1 cellular context compared by ENCODE assay signal in the genomic region with DNA sequence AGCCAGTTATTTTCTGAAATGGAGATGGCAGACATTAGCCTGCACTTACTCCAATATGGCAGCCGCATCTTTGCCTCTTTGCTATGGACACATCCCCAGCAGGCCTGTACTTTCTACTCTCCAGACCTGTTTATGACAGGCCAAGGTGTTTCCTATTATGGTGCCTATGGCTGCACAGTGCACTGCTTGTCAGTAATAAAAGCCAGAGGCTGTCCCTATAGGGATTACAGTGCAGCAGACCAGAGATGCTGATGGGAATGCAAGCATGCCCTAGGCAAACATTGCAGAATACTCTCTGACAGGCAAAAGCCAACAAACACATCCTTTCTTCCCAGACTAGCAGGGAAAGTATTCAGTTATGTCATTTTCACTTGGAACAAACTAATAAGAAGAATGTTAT.
A peak's percentile ranks its signal among the peaks of the same experiment; 100 is the strongest.
TF ChIP-seq lines count a peak whose summit lies in the region.

No MANE protein-coding gene starts in this region.

TF ChIP-seq in HepG2, 621 proteins besides CTCF, POLR2A, EP300 and RAD21 (continues in another document):
- TF ChIP-seq ZNF556 (CRISPR knock-in tag; IDR thresholded peaks at IDR 0.05; ENCODE audit: borderline replicate concordance) (no peak), ZNF687 (CRISPR knock-in tag; IDR thresholded peaks at IDR 0.05) (no peak), ZNF292 (CRISPR knock-in tag; IDR thresholded peaks at IDR 0.05; ENCODE audit: borderline replicate concordance, low read depth) (peak; percentile 71; the same call in 1 of the 2 replicates), SP1 (IDR thresholded peaks at IDR 0.05) (no peak), SP1 (CRISPR knock-in tag; IDR thresholded peaks at IDR 0.05) (no peak), ZNF318 (CRISPR knock-in tag; IDR thresholded peaks at IDR 0.05) (no peak), NR3C1 (CRISPR knock-in tag; IDR thresholded peaks at IDR 0.05) (no peak), ELF1 (CRISPR knock-in tag; IDR thresholded peaks at IDR 0.05) (no peak), ZNF260 (CRISPR knock-in tag; IDR thresholded peaks at IDR 0.05; ENCODE audit: borderline replicate concordance, low read depth) (no peak), MAZ (IDR thresholded peaks at IDR 0.05; ENCODE audit: borderline replicate concordance, low read depth, low read length) (no peak), MAZ (CRISPR knock-in tag; IDR thresholded peaks at IDR 0.05; ENCODE audit: low read depth) (no peak), IRX3 (CRISPR knock-in tag; IDR thresholded peaks at IDR 0.05; ENCODE audit: borderline replicate concordance, low read depth) (no peak), BRF2 (CRISPR knock-in tag; IDR thresholded peaks at IDR 0.05) (no peak), ZBTB38 (CRISPR knock-in tag; IDR thresholded peaks at IDR 0.05) (no peak), KAT2B (IDR thresholded peaks at IDR 0.05; ENCODE audit: borderline replicate concordance, low read depth, low read length) (no peak), ARHGAP35 (CRISPR knock-in tag; IDR thresholded peaks at IDR 0.05; ENCODE audit: borderline replicate concordance) (no peak), SATB2 (CRISPR knock-in tag; IDR thresholded peaks at IDR 0.05) (no peak), ZC3H13 (CRISPR knock-in tag; IDR thresholded peaks at IDR 0.05) (no peak), ZNF672 (CRISPR knock-in tag; IDR thresholded peaks at IDR 0.05) (no peak), ZSCAN25 (CRISPR knock-in tag; IDR thresholded peaks at IDR 0.05) (no peak), TMF1 (CRISPR knock-in tag; IDR thresholded peaks at IDR 0.05; ENCODE audit: low read depth) (no peak), SALL1 (CRISPR knock-in tag; IDR thresholded peaks at IDR 0.05) (peak; percentile 54; the same call in 1 of the 2 replicates), FOXK1 (CRISPR knock-in tag; IDR thresholded peaks at IDR 0.05; ENCODE audit: borderline replicate concordance, low read depth) (no peak)
- TF ChIP-seq, protein P1, sequence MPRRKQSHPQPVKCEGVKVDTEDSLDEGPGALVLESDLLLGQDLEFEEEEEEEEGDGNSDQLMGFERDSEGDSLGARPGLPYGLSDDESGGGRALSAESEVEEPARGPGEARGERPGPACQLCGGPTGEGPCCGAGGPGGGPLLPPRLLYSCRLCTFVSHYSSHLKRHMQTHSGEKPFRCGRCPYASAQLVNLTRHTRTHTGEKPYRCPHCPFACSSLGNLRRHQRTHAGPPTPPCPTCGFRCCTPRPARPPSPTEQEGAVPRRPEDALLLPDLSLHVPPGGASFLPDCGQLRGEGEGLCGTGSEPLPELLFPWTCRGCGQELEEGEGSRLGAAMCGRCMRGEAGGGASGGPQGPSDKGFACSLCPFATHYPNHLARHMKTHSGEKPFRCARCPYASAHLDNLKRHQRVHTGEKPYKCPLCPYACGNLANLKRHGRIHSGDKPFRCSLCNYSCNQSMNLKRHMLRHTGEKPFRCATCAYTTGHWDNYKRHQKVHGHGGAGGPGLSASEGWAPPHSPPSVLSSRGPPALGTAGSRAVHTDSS (CRISPR knock-in tag; conservative IDR thresholded peaks at IDR 0.05): no peak
- TF ChIP-seq, protein P2, sequence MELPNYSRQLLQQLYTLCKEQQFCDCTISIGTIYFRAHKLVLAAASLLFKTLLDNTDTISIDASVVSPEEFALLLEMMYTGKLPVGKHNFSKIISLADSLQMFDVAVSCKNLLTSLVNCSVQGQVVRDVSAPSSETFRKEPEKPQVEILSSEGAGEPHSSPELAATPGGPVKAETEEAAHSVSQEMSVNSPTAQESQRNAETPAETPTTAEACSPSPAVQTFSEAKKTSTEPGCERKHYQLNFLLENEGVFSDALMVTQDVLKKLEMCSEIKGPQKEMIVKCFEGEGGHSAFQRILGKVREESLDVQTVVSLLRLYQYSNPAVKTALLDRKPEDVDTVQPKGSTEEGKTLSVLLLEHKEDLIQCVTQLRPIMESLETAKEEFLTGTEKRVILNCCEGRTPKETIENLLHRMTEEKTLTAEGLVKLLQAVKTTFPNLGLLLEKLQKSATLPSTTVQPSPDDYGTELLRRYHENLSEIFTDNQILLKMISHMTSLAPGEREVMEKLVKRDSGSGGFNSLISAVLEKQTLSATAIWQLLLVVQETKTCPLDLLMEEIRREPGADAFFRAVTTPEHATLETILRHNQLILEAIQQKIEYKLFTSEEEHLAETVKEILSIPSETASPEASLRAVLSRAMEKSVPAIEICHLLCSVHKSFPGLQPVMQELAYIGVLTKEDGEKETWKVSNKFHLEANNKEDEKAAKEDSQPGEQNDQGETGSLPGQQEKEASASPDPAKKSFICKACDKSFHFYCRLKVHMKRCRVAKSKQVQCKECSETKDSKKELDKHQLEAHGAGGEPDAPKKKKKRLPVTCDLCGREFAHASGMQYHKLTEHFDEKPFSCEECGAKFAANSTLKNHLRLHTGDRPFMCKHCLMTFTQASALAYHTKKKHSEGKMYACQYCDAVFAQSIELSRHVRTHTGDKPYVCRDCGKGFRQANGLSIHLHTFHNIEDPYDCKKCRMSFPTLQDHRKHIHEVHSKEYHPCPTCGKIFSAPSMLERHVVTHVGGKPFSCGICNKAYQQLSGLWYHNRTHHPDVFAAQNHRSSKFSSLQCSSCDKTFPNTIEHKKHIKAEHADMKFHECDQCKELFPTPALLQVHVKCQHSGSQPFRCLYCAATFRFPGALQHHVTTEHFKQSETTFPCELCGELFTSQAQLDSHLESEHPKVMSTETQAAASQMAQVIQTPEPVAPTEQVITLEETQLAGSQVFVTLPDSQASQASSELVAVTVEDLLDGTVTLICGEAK (IDR thresholded peaks at IDR 0.05): no peak
- TF ChIP-seq, protein P2 (CRISPR knock-in tag; IDR thresholded peaks at IDR 0.05): no peak
- TF ChIP-seq, protein P3, sequence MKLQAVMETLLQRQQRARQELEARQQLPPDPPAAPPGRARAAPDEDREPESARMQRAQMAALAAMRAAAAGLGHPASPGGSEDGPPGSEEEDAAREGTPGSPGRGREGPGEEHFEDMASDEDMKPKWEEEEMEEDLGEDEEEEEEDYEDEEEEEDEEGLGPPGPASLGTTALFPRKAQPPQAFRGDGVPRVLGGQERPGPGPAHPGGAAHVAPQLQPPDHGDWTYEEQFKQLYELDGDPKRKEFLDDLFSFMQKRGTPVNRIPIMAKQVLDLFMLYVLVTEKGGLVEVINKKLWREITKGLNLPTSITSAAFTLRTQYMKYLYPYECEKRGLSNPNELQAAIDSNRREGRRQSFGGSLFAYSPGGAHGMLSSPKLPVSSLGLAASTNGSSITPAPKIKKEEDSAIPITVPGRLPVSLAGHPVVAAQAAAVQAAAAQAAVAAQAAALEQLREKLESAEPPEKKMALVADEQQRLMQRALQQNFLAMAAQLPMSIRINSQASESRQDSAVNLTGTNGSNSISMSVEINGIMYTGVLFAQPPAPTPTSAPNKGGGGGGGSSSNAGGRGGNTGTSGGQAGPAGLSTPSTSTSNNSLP (IDR thresholded peaks at IDR 0.05; ENCODE audit: low read depth, low read length): no peak
